Comparison of ENCODE assay signal across 1 cellular context in the genomic region with DNA sequence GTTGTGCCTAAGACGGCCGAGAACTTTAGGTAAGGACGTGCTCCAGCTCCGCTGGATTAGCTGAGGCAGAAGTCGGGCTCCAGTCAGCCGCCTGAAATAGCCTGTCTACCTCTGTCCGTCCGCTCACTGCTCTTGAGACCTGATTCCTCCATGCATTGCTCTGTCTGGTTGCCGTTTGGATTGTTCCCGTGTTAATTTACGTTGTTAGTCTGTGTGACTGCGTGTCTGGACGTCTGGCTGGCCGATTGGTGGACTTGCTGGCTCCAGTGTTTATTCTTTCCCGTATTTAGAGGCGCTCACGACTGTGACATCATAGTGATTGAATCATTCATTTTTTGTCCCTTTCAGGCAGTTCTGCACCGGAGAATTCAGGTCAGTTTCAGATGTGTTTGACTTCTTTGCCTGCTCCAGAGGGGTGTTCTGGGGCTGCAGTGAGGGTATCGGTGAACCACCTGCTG.
TF ChIP-seq lines count a peak whose summit lies in the region.

No MANE protein-coding gene starts in this region.

TF ChIP-seq in HEK293, 187 proteins besides CTCF, POLR2A, EP300 and RAD21 (continued from another document):
- TF ChIP-seq, protein P1, sequence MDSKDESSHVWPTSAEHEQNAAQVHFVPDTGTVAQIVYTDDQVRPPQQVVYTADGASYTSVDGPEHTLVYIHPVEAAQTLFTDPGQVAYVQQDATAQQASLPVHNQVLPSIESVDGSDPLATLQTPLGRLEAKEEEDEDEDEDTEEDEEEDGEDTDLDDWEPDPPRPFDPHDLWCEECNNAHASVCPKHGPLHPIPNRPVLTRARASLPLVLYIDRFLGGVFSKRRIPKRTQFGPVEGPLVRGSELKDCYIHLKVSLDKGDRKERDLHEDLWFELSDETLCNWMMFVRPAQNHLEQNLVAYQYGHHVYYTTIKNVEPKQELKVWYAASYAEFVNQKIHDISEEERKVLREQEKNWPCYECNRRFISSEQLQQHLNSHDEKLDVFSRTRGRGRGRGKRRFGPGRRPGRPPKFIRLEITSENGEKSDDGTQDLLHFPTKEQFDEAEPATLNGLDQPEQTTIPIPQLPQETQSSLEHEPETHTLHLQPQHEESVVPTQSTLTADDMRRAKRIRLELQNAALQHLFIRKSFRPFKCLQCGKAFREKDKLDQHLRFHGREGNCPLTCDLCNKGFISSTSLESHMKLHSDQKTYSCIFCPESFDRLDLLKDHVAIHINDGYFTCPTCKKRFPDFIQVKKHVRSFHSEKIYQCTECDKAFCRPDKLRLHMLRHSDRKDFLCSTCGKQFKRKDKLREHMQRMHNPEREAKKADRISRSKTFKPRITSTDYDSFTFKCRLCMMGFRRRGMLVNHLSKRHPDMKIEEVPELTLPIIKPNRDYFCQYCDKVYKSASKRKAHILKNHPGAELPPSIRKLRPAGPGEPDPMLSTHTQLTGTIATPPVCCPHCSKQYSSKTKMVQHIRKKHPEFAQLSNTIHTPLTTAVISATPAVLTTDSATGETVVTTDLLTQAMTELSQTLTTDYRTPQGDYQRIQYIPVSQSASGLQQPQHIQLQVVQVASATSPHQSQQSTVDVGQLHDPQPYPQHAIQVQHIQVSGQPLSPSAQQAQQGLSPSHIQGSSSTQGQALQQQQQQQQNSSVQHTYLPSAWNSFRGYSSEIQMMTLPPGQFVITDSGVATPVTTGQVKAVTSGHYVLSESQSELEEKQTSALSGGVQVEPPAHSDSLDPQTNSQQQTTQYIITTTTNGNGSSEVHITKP (tag by site-specific recombination; IDR thresholded peaks at IDR 0.05): 0 out of 2 replicates have a peak, but pooled peaks have one; percentile 4
- TF ChIP-seq, protein P2, sequence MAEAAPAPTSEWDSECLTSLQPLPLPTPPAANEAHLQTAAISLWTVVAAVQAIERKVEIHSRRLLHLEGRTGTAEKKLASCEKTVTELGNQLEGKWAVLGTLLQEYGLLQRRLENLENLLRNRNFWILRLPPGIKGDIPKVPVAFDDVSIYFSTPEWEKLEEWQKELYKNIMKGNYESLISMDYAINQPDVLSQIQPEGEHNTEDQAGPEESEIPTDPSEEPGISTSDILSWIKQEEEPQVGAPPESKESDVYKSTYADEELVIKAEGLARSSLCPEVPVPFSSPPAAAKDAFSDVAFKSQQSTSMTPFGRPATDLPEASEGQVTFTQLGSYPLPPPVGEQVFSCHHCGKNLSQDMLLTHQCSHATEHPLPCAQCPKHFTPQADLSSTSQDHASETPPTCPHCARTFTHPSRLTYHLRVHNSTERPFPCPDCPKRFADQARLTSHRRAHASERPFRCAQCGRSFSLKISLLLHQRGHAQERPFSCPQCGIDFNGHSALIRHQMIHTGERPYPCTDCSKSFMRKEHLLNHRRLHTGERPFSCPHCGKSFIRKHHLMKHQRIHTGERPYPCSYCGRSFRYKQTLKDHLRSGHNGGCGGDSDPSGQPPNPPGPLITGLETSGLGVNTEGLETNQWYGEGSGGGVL (tag by site-specific recombination; IDR thresholded peaks at IDR 0.05): no peak
